In the genomic region with DNA sequence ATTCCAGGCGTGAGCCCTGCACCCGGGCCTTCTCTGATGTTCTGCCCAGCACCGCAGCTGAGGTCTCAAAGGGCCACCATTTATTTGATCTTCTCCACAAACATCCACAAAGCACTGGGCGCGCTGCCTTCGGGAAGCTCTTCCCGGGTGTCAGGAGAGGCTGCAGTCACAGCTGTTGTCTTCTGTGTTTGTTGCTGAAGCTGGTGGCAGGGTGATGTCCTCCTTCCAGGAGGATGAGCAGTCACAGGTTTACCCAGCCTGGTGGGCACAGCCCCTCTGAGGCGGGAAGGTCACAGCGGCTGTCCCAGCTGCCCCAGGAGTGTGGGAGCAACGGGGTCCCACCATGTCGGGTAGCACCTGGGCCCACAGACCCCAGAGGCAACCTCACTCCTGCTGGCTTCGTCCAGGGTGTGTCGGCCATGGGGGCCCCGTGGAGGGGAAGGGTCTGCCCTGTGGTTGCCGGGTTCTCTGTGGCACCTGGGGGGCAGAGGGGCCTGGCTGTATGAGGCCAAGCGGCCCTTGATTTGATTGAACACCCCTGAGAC, we compare ENCODE assay signal across 24 cellular contexts. TPM values are rescaled to one million over a fixed set of nuclear protein-coding genes. Genes with fewer than 3 reads are reported as not detected.
DNase-seq lines count a peak whose midpoint lies in the region; ATAC-seq, FAIRE-seq and TF ChIP-seq lines count a peak whose summit lies in the region.
"Had no signal": no experiment of that assay in that cellular context is flagged by ENCODE, and none has a peak within 500 bp of the region (broad histone marks: within the 10 kb centered on the region; RNA-seq: fewer than 3 reads in every experiment).

No MANE protein-coding gene starts in this region.

- H3K36me3 ChIP-seq in GM23338 (ENCODE audit: insufficient read depth), result no peaks in the 10 kb centered on the region
- no peaks in the 10 kb centered on the region for H3K36me3 ChIP-seq in subcutaneous abdominal adipose tissue (ENCODE audit: control insufficient read depth in 5 of 5, insufficient read depth in 5 of 5, low read length in 5 of 5)
- H3K36me3 ChIP-seq: gastrocnemius medialis, Peyer's patch had no signal

- H3K4me1 Mint-ChIP-seq in GM23338, result peaks cover 11% of the 10 kb centered on the region
- H3K4me1 Mint-ChIP-seq: activated B cell treated with CpG ODN at 0.5 μM for 24 hours had no signal

- no peak for DNase-seq in GM23338 (ENCODE audit: low spot score)
- DNase-seq in RWPE1 (ENCODE audit: low spot score), result no peak
- peak; percentile 40 for DNase-seq in left kidney (ENCODE audit: low read depth, low spot score)
- no peak for DNase-seq in ecto neural progenitor cell (ENCODE audit: low spot score)
- no peak for DNase-seq in urothelium cell line (ENCODE audit: low spot score)
- DNase-seq: activated B cell treated with CpG ODN at 0.5 μM for 24 hours; activated CD4-positive, alpha-beta T cell treated with anti-CD3 and anti-CD28 coated beads, Interleukin-2, amount 50 U/mL, for 48 hours; activated effector memory CD4-positive, alpha-beta T cell treated with anti-CD3 and anti-CD28 coated beads, Interleukin-2, amount 50 U/mL, for 16 hours; amygdala; CD8-positive, alpha-beta T cell; gastrocnemius medialis; KG1; kidney glomerular epithelial cell; NCI-H187; NCI-H748 treated with DMSO at 0.1 percent for 48 hours; Peyer's patch had no signal

- H3K27ac Mint-ChIP-seq in GM23338, result no peak overlapping the region
- H3K27ac Mint-ChIP-seq: activated B cell treated with CpG ODN at 0.5 μM for 24 hours; CD8-positive, alpha-beta T cell; mesothelial cell of epicardium; T-helper 2 cell treated with Interferon-gamma antibody and Interleukin-4, amounts not matched to agents 5 μg/mL and 100 μg/mL, for 36 hours had no signal

- H3K4me1 ChIP-seq in GM23338 (ENCODE audit: insufficient read depth) (no peaks in the 10 kb centered on the region), subcutaneous abdominal adipose tissue (ENCODE audit: control insufficient read depth in 5 of 5, insufficient read depth in 5 of 5, low read length in 5 of 5) (peaks cover 6 to 70% (median 52%) of the 10 kb centered on the region in 5 donors)

- POLR2A ChIA-PET in RWPE1 (lab: Yijun Ruan, JAX; ENCODE audit: low non-redundant PET), result interaction anchor here (0.9 kb wide), 1 partner anchor 28 kb away, joined by 3 read pairs; a partner anchor contains a TSS

- ATAC-seq in GM23338 (no peak), GM18517 (IDR thresholded peaks at IDR 0.05; ENCODE audit: unreplicated experiment) (no peak)
- ATAC-seq: CD8-positive, alpha-beta T cell; gastrocnemius medialis; GM12878 had no signal

- FAIRE-seq in urothelium cell line (lab: Jason Lieb, UNC), result no peak
- FAIRE-seq: GM12878 had no signal

- CTCF ChIA-PET in RWPE1 (lab: Yijun Ruan, JAX), result interaction anchor here (0.7 kb wide), 1 partner anchor 174 kb away, joined by 4 read pairs; no protein-coding TSS in a partner anchor

- TF ChIP-seq CTCF in GM23338 (conservative IDR thresholded peaks at IDR 0.05; ENCODE audit: low read depth in 2 of 2) (no peak), RWPE1 (conservative IDR thresholded peaks at IDR 0.05; ENCODE audit: low read depth) (no peak)

- no peaks in the 10 kb centered on the region for H3K9me3 Mint-ChIP-seq in GM23338
- H3K9me3 Mint-ChIP-seq: activated B cell treated with CpG ODN at 0.5 μM for 24 hours; CD8-positive, alpha-beta T cell; mesothelial cell of epicardium; neural crest cell; T-helper 2 cell treated with Interferon-gamma antibody and Interleukin-4, amounts not matched to agents 5 μg/mL and 100 μg/mL, for 36 hours had no signal

- H3K9me2 ChIP-seq in GM23338 (ENCODE audit: insufficient read depth), result no peaks in the 10 kb centered on the region

- no peaks in the 10 kb centered on the region for H4K20me1 ChIP-seq in GM23338 (replicated peaks; ENCODE audit: insufficient read depth)

- H2AFZ ChIP-seq in GM23338, result 0 out of 2 replicates have a peak overlapping the region, but pooled peaks have one; percentile 69

- H3K4me3 Mint-ChIP-seq in GM23338, result no peak overlapping the region
- H3K4me3 Mint-ChIP-seq: activated B cell treated with CpG ODN at 0.5 μM for 24 hours; CD8-positive, alpha-beta T cell; mesothelial cell of epicardium; neural crest cell; T-helper 2 cell treated with Interferon-gamma antibody and Interleukin-4, amounts not matched to agents 5 μg/mL and 100 μg/mL, for 36 hours had no signal

- no peaks in the 10 kb centered on the region for H3F3A ChIP-seq in GM23338 (replicated peaks; ENCODE audit: low read depth)

- no peak overlapping the region for H3K9ac ChIP-seq in subcutaneous abdominal adipose tissue (ENCODE audit: low read length in 5 of 5)

- no peaks in the 10 kb centered on the region for H3K79me2 ChIP-seq in GM23338 (replicated peaks; ENCODE audit: insufficient read depth)

- H3K27me3 Mint-ChIP-seq in GM23338 (ENCODE audit: insufficient read depth, low read depth, poor library complexity), result peaks cover 11% of the 10 kb centered on the region

- H3K4me3 ChIP-seq in GM23338, result no peak overlapping the region
- no peak overlapping the region for H3K4me3 ChIP-seq in subcutaneous abdominal adipose tissue (ENCODE audit: low read depth in 1 of 5, low read length in 5 of 5)
- H3K4me3 ChIP-seq: gastrocnemius medialis, GM12878, Peyer's patch, SK-N-MC had no signal

- H3K9me3 ChIP-seq in subcutaneous abdominal adipose tissue (ENCODE audit: control insufficient read depth in 5 of 5, low read length in 5 of 5), result no peaks in the 10 kb centered on the region
- H3K9me3 ChIP-seq: gastrocnemius medialis, Peyer's patch had no signal

- no peaks in the 10 kb centered on the region for H3K27me3 ChIP-seq in GM23338 (ENCODE audit: insufficient read depth)
- peaks cover 7 to 28% (median 18%) of the 10 kb centered on the region in 5 donors for H3K27me3 ChIP-seq in subcutaneous abdominal adipose tissue (ENCODE audit: control insufficient read depth in 5 of 5, insufficient read depth in 4 of 5, low read length in 5 of 5)
- H3K27me3 ChIP-seq: Peyer's patch had no signal

- no peak overlapping the region for H3K4me2 ChIP-seq in GM23338

- H3K27ac ChIP-seq in GM23338 (ENCODE audit: low read depth), result no peak overlapping the region
- peak overlapping the region; percentile 97 for H3K27ac ChIP-seq in RWPE1
- H3K27ac ChIP-seq in subcutaneous abdominal adipose tissue (ENCODE audit: low read depth, low read length), result peak overlapping the region; percentile 41
- H3K27ac ChIP-seq: gastrocnemius medialis, Peyer's patch, SK-N-MC had no signal

- H3K36me3 Mint-ChIP-seq in GM23338 (ENCODE audit: low read depth), result no peaks in the 10 kb centered on the region
- H3K36me3 Mint-ChIP-seq: CD8-positive, alpha-beta T cell; mesothelial cell of epicardium had no signal

TF ChIP-seq in GM23338, 12 proteins besides CTCF, POLR2A, EP300 and RAD21 (continues in another document):
- no peak for TF ChIP-seq EZH2 (IDR thresholded peaks at IDR 0.05; ENCODE audit: low read depth, unreplicated experiment)
- no peak for TF ChIP-seq EZH2phosphoT487 (IDR thresholded peaks at IDR 0.05; ENCODE audit: unreplicated experiment)
- no peak for TF ChIP-seq POLR2AphosphoS5 (IDR thresholded peaks at IDR 0.05; ENCODE audit: low read depth)
- TF ChIP-seq ZNF114 (CRISPR knock-in tag; IDR thresholded peaks at IDR 0.05), result no peak
- TF ChIP-seq NANOG (IDR thresholded peaks at IDR 0.05; ENCODE audit: borderline replicate concordance), result no peak
- TF ChIP-seq, protein P1, sequence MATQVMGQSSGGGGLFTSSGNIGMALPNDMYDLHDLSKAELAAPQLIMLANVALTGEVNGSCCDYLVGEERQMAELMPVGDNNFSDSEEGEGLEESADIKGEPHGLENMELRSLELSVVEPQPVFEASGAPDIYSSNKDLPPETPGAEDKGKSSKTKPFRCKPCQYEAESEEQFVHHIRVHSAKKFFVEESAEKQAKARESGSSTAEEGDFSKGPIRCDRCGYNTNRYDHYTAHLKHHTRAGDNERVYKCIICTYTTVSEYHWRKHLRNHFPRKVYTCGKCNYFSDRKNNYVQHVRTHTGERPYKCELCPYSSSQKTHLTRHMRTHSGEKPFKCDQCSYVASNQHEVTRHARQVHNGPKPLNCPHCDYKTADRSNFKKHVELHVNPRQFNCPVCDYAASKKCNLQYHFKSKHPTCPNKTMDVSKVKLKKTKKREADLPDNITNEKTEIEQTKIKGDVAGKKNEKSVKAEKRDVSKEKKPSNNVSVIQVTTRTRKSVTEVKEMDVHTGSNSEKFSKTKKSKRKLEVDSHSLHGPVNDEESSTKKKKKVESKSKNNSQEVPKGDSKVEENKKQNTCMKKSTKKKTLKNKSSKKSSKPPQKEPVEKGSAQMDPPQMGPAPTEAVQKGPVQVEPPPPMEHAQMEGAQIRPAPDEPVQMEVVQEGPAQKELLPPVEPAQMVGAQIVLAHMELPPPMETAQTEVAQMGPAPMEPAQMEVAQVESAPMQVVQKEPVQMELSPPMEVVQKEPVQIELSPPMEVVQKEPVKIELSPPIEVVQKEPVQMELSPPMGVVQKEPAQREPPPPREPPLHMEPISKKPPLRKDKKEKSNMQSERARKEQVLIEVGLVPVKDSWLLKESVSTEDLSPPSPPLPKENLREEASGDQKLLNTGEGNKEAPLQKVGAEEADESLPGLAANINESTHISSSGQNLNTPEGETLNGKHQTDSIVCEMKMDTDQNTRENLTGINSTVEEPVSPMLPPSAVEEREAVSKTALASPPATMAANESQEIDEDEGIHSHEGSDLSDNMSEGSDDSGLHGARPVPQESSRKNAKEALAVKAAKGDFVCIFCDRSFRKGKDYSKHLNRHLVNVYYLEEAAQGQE (IDR thresholded peaks at IDR 0.05; ENCODE audit: unreplicated experiment), result no peak
- TF ChIP-seq ZNF331 (CRISPR knock-in tag; IDR thresholded peaks at IDR 0.05; ENCODE audit: low read depth), result no peak
- TF ChIP-seq CREB1 (CRISPR knock-in tag; IDR thresholded peaks at IDR 0.05; ENCODE audit: low read depth), result no peak
- TF ChIP-seq, protein P2, sequence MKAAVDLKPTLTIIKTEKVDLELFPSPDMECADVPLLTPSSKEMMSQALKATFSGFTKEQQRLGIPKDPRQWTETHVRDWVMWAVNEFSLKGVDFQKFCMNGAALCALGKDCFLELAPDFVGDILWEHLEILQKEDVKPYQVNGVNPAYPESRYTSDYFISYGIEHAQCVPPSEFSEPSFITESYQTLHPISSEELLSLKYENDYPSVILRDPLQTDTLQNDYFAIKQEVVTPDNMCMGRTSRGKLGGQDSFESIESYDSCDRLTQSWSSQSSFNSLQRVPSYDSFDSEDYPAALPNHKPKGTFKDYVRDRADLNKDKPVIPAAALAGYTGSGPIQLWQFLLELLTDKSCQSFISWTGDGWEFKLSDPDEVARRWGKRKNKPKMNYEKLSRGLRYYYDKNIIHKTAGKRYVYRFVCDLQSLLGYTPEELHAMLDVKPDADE (IDR thresholded peaks at IDR 0.05), result no peak
- TF ChIP-seq JUNB (IDR thresholded peaks at IDR 0.05; ENCODE audit: unreplicated experiment), result no peak

RNA-seq across cellular contexts. Expression of a gene that starts 27.6 kb away (rescaled TPM):
- 28.6 and 35.8 TPM in 2 replicates for total RNA-seq in GM23338 (2014; rRNA removed; shearing (Covaris generic))
- polyA plus RNA-seq in GM23338 (2016; fragmentation: Nextera tagmentation; extraction: Ambion mirVana), result 7.0 and 7.3 TPM in 2 replicates

RNA-seq across cellular contexts. Expression of a gene that starts 45.8 kb away (rescaled TPM):
- total RNA-seq in GM23338 (2014; rRNA removed; shearing (Covaris generic)), result 0.10 and 0.16 TPM in 2 replicates
- 0.07 and 0.27 TPM in 2 replicates for polyA plus RNA-seq in GM23338 (2016; fragmentation: Nextera tagmentation; extraction: Ambion mirVana)
- total RNA-seq: activated B cell treated with CpG ODN at 0.5 μM for 24 hours, H4 had no signal

RNA-seq across cellular contexts. Expression of a gene that starts 52.2 kb away (rescaled TPM):
- total RNA-seq in GM23338 (2014; rRNA removed; shearing (Covaris generic)), result 0.62 and 6.1 TPM in 2 replicates
- polyA plus RNA-seq in GM23338 (2016; fragmentation: Nextera tagmentation; extraction: Ambion mirVana), result 0.80 and 1.3 TPM in 2 replicates
